In the genomic region with DNA sequence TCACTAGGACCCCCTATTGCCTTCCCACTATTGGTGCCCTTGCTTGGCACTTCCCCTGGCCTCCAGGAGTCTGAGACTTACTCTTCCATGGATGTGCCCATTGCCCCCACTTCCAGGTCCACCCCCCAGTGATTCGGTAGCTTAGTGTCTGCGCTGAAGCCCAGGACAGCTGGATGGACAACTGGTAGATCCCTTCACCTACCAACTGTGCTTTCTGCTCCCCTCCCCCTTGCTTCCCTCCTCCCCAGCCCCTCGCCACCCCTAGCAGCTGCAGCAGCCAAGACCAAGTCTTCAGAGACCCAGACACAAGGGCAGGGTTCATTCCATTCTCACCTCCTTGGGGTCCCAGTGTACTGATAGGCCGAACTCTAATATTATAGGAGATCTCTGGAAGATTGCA, we compare ENCODE assay signal across 10 cellular contexts. TPM values are rescaled to one million over a fixed set of nuclear protein-coding genes. Genes with fewer than 3 reads are reported as not detected.
DNase-seq lines count a peak whose midpoint lies in the region; ATAC-seq and TF ChIP-seq lines count a peak whose summit lies in the region.
"Had no signal": no experiment of that assay in that cellular context is flagged by ENCODE, and none has a peak within 500 bp of the region (broad histone marks: within the 10 kb centered on the region; RNA-seq: fewer than 3 reads in every experiment).

No MANE protein-coding gene starts in this region.

- peak overlapping the region; percentile 99 for H3K9ac ChIP-seq in mesenchymal stem cell (ENCODE audit: low read length)

- H2AFZ ChIP-seq in mesenchymal stem cell (ENCODE audit: low read depth, low read length) = no peak overlapping the region

- H3K79me1 ChIP-seq in mesenchymal stem cell (replicated peaks; ENCODE audit: low read length, poor library complexity, severe bottlenecking) = no peaks in the 10 kb centered on the region

- DNase-seq in M059J (ENCODE audit: low read depth) (peak; percentile 1), cardiac fibroblast (ENCODE audit: low read depth in 2 of 2) (no peak), mesenchymal stem cell (peak; percentile 52), tibial artery (no peak)
- no peak for DNase-seq in stimulated activated CD4-positive, alpha-beta T cell treated with anti-CD3 and anti-CD28 coated beads, Interleukin-2, amount 100 ng/mL, for 48 hours
- DNase-seq: activated CD8-positive, alpha-beta memory T cell treated with anti-CD3 and anti-CD28 coated beads for 24 hours; central memory CD4-positive, alpha-beta T cell had no signal

- no peak overlapping the region for H3K4me2 ChIP-seq in mesenchymal stem cell (ENCODE audit: low read length, poor library complexity, severe bottlenecking)

- TF ChIP-seq CTCF in cardiac fibroblast (IDR thresholded peaks at IDR 0.05; ENCODE audit: low read depth, low read length) (no peak), tibial artery (IDR thresholded peaks at IDR 0.05) (no peak)

- intact Hi-C loops in tibial artery (cut with DNase I; ENCODE audit: low total_unique reads) = no loop called here

- H3K27ac ChIP-seq in mesenchymal stem cell (ENCODE audit: low read length, poor library complexity, severe bottlenecking) (peak overlapping the region; percentile 86), tibial artery (peak overlapping the region; percentile 92 to 99)

- peak overlapping the region; percentile 41 for H4K91ac ChIP-seq in mesenchymal stem cell (ENCODE audit: low read length)

- 84% methylated on average over 4 of the region's 4 CpGs for WGBS in mesenchymal stem cell

- peak overlapping the region; percentile 93 for H2AK5ac ChIP-seq in mesenchymal stem cell (ENCODE audit: low read length, severe bottlenecking)

- peak overlapping the region; percentile 76 for H2BK120ac ChIP-seq in mesenchymal stem cell (ENCODE audit: low read depth, low read length)

- peaks cover 69% of the 10 kb centered on the region for H3K4me1 ChIP-seq in mesenchymal stem cell (ENCODE audit: control insufficient read depth, insufficient read depth, low read depth, low read length)
- peaks cover 17 to 89% (median 79%) of the 10 kb centered on the region in 4 donors for H3K4me1 ChIP-seq in tibial artery

- H3K9me3 ChIP-seq in mesenchymal stem cell (ENCODE audit: control insufficient read depth, low read length) = no peaks in the 10 kb centered on the region
- H3K9me3 ChIP-seq in tibial artery = no peaks in the 10 kb centered on the region

- H3K4me3 ChIP-seq in cardiac fibroblast (replicated peaks in 1 of 2; ENCODE audit: low read depth in 2 of 2, low read length in 2 of 2) = peak overlapping the region; percentile 11 to 19
- H3K4me3 ChIP-seq in mesenchymal stem cell (ENCODE audit: insufficient read depth in 1 of 2, low read depth in 1 of 2, low read length in 2 of 2) = peak overlapping the region in 1 of 2 experiments; percentile 89
- H3K4me3 ChIP-seq in tibial artery = peak overlapping the region; percentile 78 to 100

- H3K27me3 ChIP-seq in mesenchymal stem cell (ENCODE audit: control insufficient read depth in 1 of 2, insufficient read depth in 1 of 2, low read length in 2 of 2) (no peaks in the 10 kb centered on the region), tibial artery (no peaks in the 10 kb centered on the region)

- ATAC-seq in GM19328 (IDR thresholded peaks at IDR 0.05; ENCODE audit: unreplicated experiment) (no peak), GM19351 (IDR thresholded peaks at IDR 0.05; ENCODE audit: unreplicated experiment) (no peak)
- ATAC-seq: stimulated activated memory B cell treated with anti-CD40 and anti-IgM and Interleukin-4, amounts not matched to agents 10 μg/mL and 1 μg/mL and 100 μg/mL, for 72 hours had no signal

- peak overlapping the region in 1 of 2 experiments; percentile 68 for H3K4ac ChIP-seq in mesenchymal stem cell (ENCODE audit: low read depth in 1 of 2, low read length in 2 of 2)

- no peak overlapping the region for H2BK5ac ChIP-seq in mesenchymal stem cell (ENCODE audit: low read depth, low read length, poor library complexity, severe bottlenecking)

- peak overlapping the region; percentile 83 for H4K8ac ChIP-seq in mesenchymal stem cell (ENCODE audit: low read length)

- H3K36me3 ChIP-seq in mesenchymal stem cell (ENCODE audit: control insufficient read depth in 1 of 2, insufficient read depth in 2 of 2, low read depth in 1 of 2, low read length in 2 of 2) = peaks cover 4 to 56% of the 10 kb centered on the region in 2 experiments
- H3K36me3 ChIP-seq in tibial artery = peaks cover 0 to 12% (median 0%) of the 10 kb centered on the region in 3 donors

- H2BK15ac ChIP-seq in mesenchymal stem cell (ENCODE audit: low read depth, poor library complexity, severe bottlenecking) = no peak overlapping the region

- peak overlapping the region in 1 of 2 experiments; percentile 62 for H3K14ac ChIP-seq in mesenchymal stem cell (ENCODE audit: low read length in 2 of 2)

- H3K23ac ChIP-seq in mesenchymal stem cell (ENCODE audit: low read length in 2 of 2) = peak overlapping the region in 1 of 2 experiments; percentile 97

- H2BK12ac ChIP-seq in mesenchymal stem cell (ENCODE audit: low read length in 2 of 2) = peak overlapping the region in 1 of 2 experiments; percentile 66

- H3K18ac ChIP-seq in mesenchymal stem cell (ENCODE audit: low read depth in 1 of 2, low read length in 2 of 2) = peak overlapping the region; percentile 33 to 96

RNA-seq across cellular contexts. Expression of gene LMNA, which starts 6.9 kb away (rescaled TPM):
- total RNA-seq in M059J (2014; rRNA removed; shearing (Covaris generic)) = 396 and 698 TPM in 2 replicates
- polyA plus RNA-seq in mesenchymal stem cell (2013, experiment 1 of 2) = 732 TPM
- polyA plus RNA-seq in mesenchymal stem cell (2013, experiment 2 of 2) = 747 TPM

RNA-seq across cellular contexts. Expression of gene SEMA4A, which starts 31.9 kb away (rescaled TPM):
- total RNA-seq in M059J (2014; rRNA removed; shearing (Covaris generic)) = 0.37 and 1.3 TPM in 2 replicates
- polyA plus RNA-seq in mesenchymal stem cell (2013, experiment 1 of 2) = 0.61 TPM
- polyA plus RNA-seq in mesenchymal stem cell (2013, experiment 2 of 2) = 0.40 TPM

RNA-seq across cellular contexts. Expression of gene MEX3A, which starts 39.2 kb away (rescaled TPM):
- 2.5 and 3.2 TPM in 2 replicates for total RNA-seq in M059J (2014; rRNA removed; shearing (Covaris generic))
- polyA plus RNA-seq in mesenchymal stem cell (2013, experiment 1 of 2) = 10.4 TPM
- polyA plus RNA-seq in mesenchymal stem cell (2013, experiment 2 of 2) = 10.7 TPM

Comparison
In these comparisons a context has a peak if more than half of its experiments do, and no peak if none do; other contexts are left out.
1. DNase-seq: peak in M059J (single experiment) and mesenchymal stem cell (single experiment); none in cardiac fibroblast (0 of 2), tibial artery (0 of 2) and stimulated activated CD4-positive, alpha-beta T cell treated with anti-CD3 and anti-CD28 coated beads, Interleukin-2, amount 100 ng/mL, for 48 hours (0 of 2).